Comparison of ENCODE assay signal across 24 cellular contexts in the genomic region with DNA sequence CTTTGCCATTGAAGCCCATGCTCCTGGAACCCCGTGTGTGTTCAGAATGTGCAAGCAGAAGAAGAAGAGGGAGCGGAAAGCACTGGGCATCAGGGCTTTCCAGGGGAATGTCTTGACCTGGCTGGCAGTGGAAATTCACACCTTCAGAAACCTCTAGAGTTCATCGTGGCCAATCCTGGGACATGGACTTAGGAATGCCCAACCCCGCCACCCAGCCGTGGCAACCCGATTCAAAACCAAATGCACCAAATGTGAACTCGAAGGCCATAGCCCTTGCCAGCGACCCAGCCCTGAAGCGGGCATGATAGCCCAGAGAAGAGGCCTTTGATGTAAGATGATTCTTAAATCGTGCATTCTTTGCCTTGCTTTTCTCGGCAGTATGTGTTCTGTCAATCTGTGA.
"Had no signal": no experiment of that assay in that cellular context is flagged by ENCODE, and none has a peak within 500 bp of the region (broad histone marks: within the 10 kb centered on the region; RNA-seq: fewer than 3 reads in every experiment).

No MANE protein-coding gene starts in this region.

- H3K4me2 ChIP-seq: KMS-11 had no signal

- DNase-seq: activated CD4-positive, alpha-beta T cell treated with anti-CD3 and anti-CD28 coated beads for 36 hours; activated CD4-positive, alpha-beta T cell treated with anti-CD3 and anti-CD28 coated beads, Interleukin-2, amount 50 U/mL, for 1 hour; activated CD8-positive, alpha-beta memory T cell treated with anti-CD3 and anti-CD28 coated beads, Interleukin-2, amount 10 ng/mL, durations not matched to agents 7 days and 5 days; activated CD8-positive, alpha-beta T cell treated with anti-CD3 and anti-CD28 coated beads, Interleukin-2, amount 10 ng/mL, durations not matched to agents 7 days and 5 days; activated effector memory CD4-positive, alpha-beta T cell treated with anti-CD3 and anti-CD28 coated beads, Interleukin-2, amount 50 U/mL, for 16 hours; activated naive CD4-positive, alpha-beta T cell treated with Interleukin-2 at 50 U/mL for 16 hours; activated naive CD8-positive, alpha-beta T cell treated with anti-CD3 and anti-CD28 coated beads, Interleukin-2, amount 50 U/mL, for 24 hours; activated T-cell treated with anti-CD3 and anti-CD28 coated beads, Interleukin-2, amount 50 U/mL, for 4 hours; amniotic stem cell; NCI-H1092; NCI-H2029; NCI-H510A treated with DMSO at 0.1 percent for 48 hours; NK-92 treated with Interleukin-12 subunit alpha and Interleukin-12 subunit beta, amount 100 ng/mL, for 24 hours; OCI-M1; RPMI8226; SHP77 treated with DMSO at 0.1 percent for 48 hours; T-cell; T-helper 2 cell; WERI-Rb-1 had no signal

- H3K27me3 Mint-ChIP-seq: activated CD4-positive, alpha-beta T cell treated with anti-CD3 and anti-CD28 coated beads for 36 hours; activated CD8-positive, alpha-beta memory T cell treated with anti-CD3 and anti-CD28 coated beads, Interleukin-2, amount 10 ng/mL, durations not matched to agents 7 days and 5 days; activated naive CD8-positive, alpha-beta T cell treated with anti-CD3 and anti-CD28 coated beads, Interleukin-2, amount 50 U/mL, for 24 hours; T-cell had no signal

- H3K4me1 ChIP-seq: ascending aorta, body of pancreas had no signal

- H3K9me3 Mint-ChIP-seq: activated naive CD4-positive, alpha-beta T cell treated with anti-CD3 and anti-CD28 coated beads, Interleukin-2, amount 50 U/mL, for 72 hours; activated naive CD8-positive, alpha-beta T cell treated with anti-CD3 and anti-CD28 coated beads, Interleukin-2, amount 50 U/mL, for 24 hours; activated T-cell treated with anti-CD3 and anti-CD28 coated beads, Interleukin-2, amount 50 U/mL, for 4 hours; T-cell had no signal

- H3K27ac Mint-ChIP-seq: activated CD4-positive, alpha-beta T cell treated with anti-CD3 and anti-CD28 coated beads for 36 hours; activated CD8-positive, alpha-beta memory T cell treated with anti-CD3 and anti-CD28 coated beads, Interleukin-2, amount 10 ng/mL, durations not matched to agents 7 days and 5 days; activated CD8-positive, alpha-beta T cell treated with anti-CD3 and anti-CD28 coated beads, Interleukin-2, amount 10 ng/mL, durations not matched to agents 7 days and 5 days; activated naive CD8-positive, alpha-beta T cell treated with anti-CD3 and anti-CD28 coated beads, Interleukin-2, amount 50 U/mL, for 24 hours; T-cell had no signal

- H3K4me3 ChIP-seq: ascending aorta, body of pancreas, SK-N-MC had no signal

- H3K4me1 Mint-ChIP-seq: activated CD4-positive, alpha-beta T cell treated with anti-CD3 and anti-CD28 coated beads for 36 hours; activated CD8-positive, alpha-beta memory T cell treated with anti-CD3 and anti-CD28 coated beads, Interleukin-2, amount 10 ng/mL, durations not matched to agents 7 days and 5 days; activated naive CD8-positive, alpha-beta T cell treated with anti-CD3 and anti-CD28 coated beads, Interleukin-2, amount 50 U/mL, for 24 hours; T-cell had no signal

- H3K27ac ChIP-seq: ascending aorta, body of pancreas, KMS-11, SK-N-MC, WERI-Rb-1 had no signal

- H3K9me3 ChIP-seq: ascending aorta, body of pancreas had no signal

- H3K27me3 ChIP-seq: ascending aorta, body of pancreas had no signal

- H3K4me3 Mint-ChIP-seq: activated CD4-positive, alpha-beta T cell treated with anti-CD3 and anti-CD28 coated beads for 36 hours; activated CD8-positive, alpha-beta memory T cell treated with anti-CD3 and anti-CD28 coated beads, Interleukin-2, amount 10 ng/mL, durations not matched to agents 7 days and 5 days; activated CD8-positive, alpha-beta T cell treated with anti-CD3 and anti-CD28 coated beads, Interleukin-2, amount 10 ng/mL, durations not matched to agents 7 days and 5 days; activated naive CD8-positive, alpha-beta T cell treated with anti-CD3 and anti-CD28 coated beads, Interleukin-2, amount 50 U/mL, for 24 hours; activated T-cell treated with anti-CD3 and anti-CD28 coated beads, Interleukin-2, amount 50 U/mL, for 4 hours; T-cell had no signal
